Comparison of ENCODE assay signal across 8 cellular contexts in the genomic region with DNA sequence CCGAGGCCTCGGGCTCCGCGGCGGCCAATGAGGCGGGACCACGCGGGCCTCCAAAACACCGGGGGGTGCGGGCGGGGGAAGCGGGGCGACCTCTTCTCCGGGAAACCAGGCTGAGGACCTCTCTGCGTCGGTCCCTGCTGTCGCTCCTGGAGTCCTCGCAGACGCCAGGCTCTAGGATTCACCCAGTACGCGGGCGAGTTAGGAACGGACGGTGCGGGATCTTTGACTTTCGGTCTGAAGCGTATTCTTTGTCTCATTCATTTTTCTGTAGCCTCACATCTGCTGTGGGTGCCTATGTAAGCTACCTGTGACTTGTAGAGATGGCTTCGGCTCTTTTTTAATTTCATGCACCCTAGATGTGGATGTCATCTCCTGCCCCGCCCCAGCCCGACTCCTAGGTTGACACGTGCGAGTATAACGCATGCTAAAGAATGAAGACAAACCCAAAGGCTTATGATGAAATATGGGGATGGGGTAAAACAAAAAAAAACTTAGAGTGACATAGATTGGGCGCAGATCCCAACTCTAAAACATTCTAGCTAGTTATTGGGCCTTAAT. TPM values are rescaled to one million over a fixed set of nuclear protein-coding genes. Genes with fewer than 3 reads are reported as not detected.
A peak's percentile ranks its signal among the peaks of the same experiment; 100 is the strongest.
DNase-seq lines count a peak whose midpoint lies in the region; ATAC-seq, FAIRE-seq and TF ChIP-seq lines count a peak whose summit lies in the region.

No MANE protein-coding gene starts in this region.

- H3F3A ChIP-seq in PC-3 (ENCODE audit: low read length, unreplicated experiment) = no peaks in the 10 kb centered on the region

- CTCF ChIA-PET in HEK293T (lab: Yijun Ruan, JAX) (no interaction called here), PC-3 (lab: Charles Lee) (no interaction called here)

- H3K27me3 ChIP-seq in PC-3 (ENCODE audit: low read length) (no peaks in the 10 kb centered on the region), bronchial epithelial cell (ENCODE audit: control insufficient read depth, insufficient read depth, low read length) (no peaks in the 10 kb centered on the region)

- peak overlapping the region; percentile 95 to 98 (median 98) for H3K4me3 Mint-ChIP-seq in naive B cell

- peaks cover 42 to 62% (median 48%) of the 10 kb centered on the region in 3 donors for H3K4me1 Mint-ChIP-seq in naive B cell

- H3K36me3 ChIP-seq in PC-3 (ENCODE audit: low read depth, low read length) (no peaks in the 10 kb centered on the region), bronchial epithelial cell (ENCODE audit: control insufficient read depth, insufficient read depth, low read length) (no peaks in the 10 kb centered on the region)

- H3K9me3 ChIP-seq in PC-3 (ENCODE audit: low read length) = no peaks in the 10 kb centered on the region

- no peaks in the 10 kb centered on the region for H3K27me3 Mint-ChIP-seq in naive B cell

- TF ChIP-seq CTCF in PC-3 (conservative IDR thresholded peaks at IDR 0.05; ENCODE audit: low read depth, low read length) = no peak
- TF ChIP-seq CTCF in bronchial epithelial cell (IDR thresholded peaks at IDR 0.05; ENCODE audit: insufficient read depth, low read length, severe bottlenecking) = no peak

- BruUV-seq in PC-3 (replicated peaks; lab: Mats Ljungman, UMichigan) = TSS peak; percentile 95

- H3K27ac ChIP-seq in PC-3 (ENCODE audit: low read length) = no peak overlapping the region

- H3K36me3 Mint-ChIP-seq in naive B cell = no peaks in the 10 kb centered on the region

- POLR2A ChIA-PET in HEK293T (lab: Yijun Ruan, JAX) (interaction anchor here (0.6 to 2.0 kb wide), 7 partner anchors 12 to 417 kb away, joined by 3 to 8 read pairs (median 4); partner anchors contain the start of gene EDARADD), PC-3 (lab: Charles Lee; ENCODE audit: unreplicated experiment) (no interaction called here)

- no peaks in the 10 kb centered on the region for H3K9me2 ChIP-seq in PC-3 (replicated peaks; ENCODE audit: low read length)

- H3K4me2 ChIP-seq in PC-3 (ENCODE audit: low read length) = peak overlapping the region; percentile 98

- DNase-seq in HEK293T (ENCODE audit: extremely low spot score) (no peak), PC-3 (no peak), bronchial epithelial cell (ENCODE audit: low read depth) (peak; percentile 20), naive B cell (no peak), T1000 (lab: John Stamatoyannopoulos, UW) (no peak), NCI-H510A treated with DMSO at 0.1 percent for 48 hours (lab: John Stamatoyannopoulos, UW) (no peak)

- H3K4me3 ChIP-seq in PC-3 (ENCODE audit: low read length) = peak overlapping the region; percentile 84
- peak overlapping the region; percentile 95 for H3K4me3 ChIP-seq in bronchial epithelial cell (ENCODE audit: low read depth, low read length)

- peak overlapping the region; percentile 97 for H2AFZ ChIP-seq in PC-3 (ENCODE audit: low read length)

- intact Hi-C loops in PC-3 (cut with micrococcal nuclease) = loop anchor here (5.0 kb wide), 1 partner anchor 250 kb away; no protein-coding TSS in a partner anchor

- H3K9ac ChIP-seq in PC-3 (ENCODE audit: low read length) = peak overlapping the region; percentile 70

- no peaks in the 10 kb centered on the region for H3K79me2 ChIP-seq in PC-3 (ENCODE audit: low read length)

- peak overlapping the region; percentile 86 to 97 (median 90) for H3K27ac Mint-ChIP-seq in naive B cell

- no peak for FAIRE-seq in bronchial epithelial cell (lab: Jason Lieb, UNC)

- no peaks in the 10 kb centered on the region for H4K20me1 ChIP-seq in PC-3 (ENCODE audit: low read length)

- ATAC-seq in GM18499 (IDR thresholded peaks at IDR 0.05; ENCODE audit: insufficient read depth, unreplicated experiment) = peak; percentile 0
- ATAC-seq in PC-3 = no peak
- peak; percentile 15 to 19 for ATAC-seq in naive B cell (ENCODE audit: low read depth in 2 of 2)
- no peak for ATAC-seq in HG02623 (IDR thresholded peaks at IDR 0.05; ENCODE audit: unreplicated experiment)

- H3K4me1 ChIP-seq in PC-3 (ENCODE audit: insufficient read depth, low read length) = peaks cover 7% of the 10 kb centered on the region; the same call in 1 of the 2 replicates

- no peaks in the 10 kb centered on the region for H3K9me3 Mint-ChIP-seq in naive B cell

TF ChIP-seq in HEK293T, 16 proteins besides CTCF, POLR2A, EP300 and RAD21:
- peak; percentile 93 for TF ChIP-seq L3MBTL2 (conservative IDR thresholded peaks at IDR 0.05)
- TF ChIP-seq ZNF384 (IDR thresholded peaks at IDR 0.05) = no peak
- no peak for TF ChIP-seq ARNT (IDR thresholded peaks at IDR 0.05)
- no peak for TF ChIP-seq BHLHE40 (IDR thresholded peaks at IDR 0.05; ENCODE audit: borderline replicate concordance)
- TF ChIP-seq HDGF (IDR thresholded peaks at IDR 0.05; ENCODE audit: borderline replicate concordance) = 0 out of 2 replicates have a peak, but pooled peaks have one; percentile 22

RNA-seq across cellular contexts. Expression of gene ERO1B, which starts 0.5 kb away (rescaled TPM):
- total RNA-seq in PC-3 (2014; rRNA removed) = 0.46 and 0.95 TPM in 2 replicates
- total RNA-seq in bronchial epithelial cell = 2.9 and 5.0 TPM in 2 replicates
- 1 to 10 TPM; 2.6 to 6.3 (median 5.3) TPM for polyA plus RNA-seq in naive B cell (ENCODE audit: low read depth in 6 of 6)

Comparison
In these comparisons a context has a peak if more than half of its experiments do, and no peak if none do; other contexts are left out.
1. ATAC-seq: peak in GM18499 (single experiment) and naive B cell (2 of 2); none in PC-3 (single experiment) and HG02623 (single experiment).